Comparison of ENCODE assay signal across 24 cellular contexts in the genomic region with DNA sequence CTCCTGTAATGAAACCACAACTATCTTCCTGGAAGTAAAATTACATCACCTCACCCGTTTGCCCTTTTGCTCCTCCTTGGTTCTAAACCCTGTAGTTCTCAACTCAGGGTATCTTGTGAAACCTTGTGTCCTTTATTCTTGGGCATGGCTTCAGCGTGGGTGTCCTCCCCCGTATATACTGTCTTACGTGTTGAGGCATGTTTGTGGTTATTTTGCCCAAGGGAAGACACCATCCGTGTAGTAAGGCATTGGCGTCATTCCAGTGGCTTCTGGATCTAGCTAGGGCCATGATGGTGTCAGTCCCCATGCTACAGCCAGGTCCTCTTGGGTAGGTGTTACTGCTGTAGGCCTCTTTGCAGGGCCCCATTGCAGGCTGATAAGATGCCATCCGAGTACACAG.
DNase-seq lines count a peak whose midpoint lies in the region; ATAC-seq and TF ChIP-seq lines count a peak whose summit lies in the region.
"Had no signal": no experiment of that assay in that cellular context is flagged by ENCODE, and none has a peak within 500 bp of the region (broad histone marks: within the 10 kb centered on the region; RNA-seq: fewer than 3 reads in every experiment).

No MANE protein-coding gene starts in this region.

- TF ChIP-seq CTCF in RWPE2 (IDR thresholded peaks at IDR 0.05; ENCODE audit: poor library complexity, severe bottlenecking) (no peak), hepatocyte (IDR thresholded peaks at IDR 0.05; ENCODE audit: poor library complexity) (no peak), psoas muscle (IDR thresholded peaks at IDR 0.05) (no peak)

- H3K4me1 ChIP-seq in RWPE2 (ENCODE audit: insufficient read depth, poor library complexity, severe bottlenecking): peaks cover 48% of the 10 kb centered on the region
- peaks cover 44% of the 10 kb centered on the region for H3K4me1 ChIP-seq in hepatocyte (ENCODE audit: insufficient read depth)
- peaks cover 25% of the 10 kb centered on the region for H3K4me1 ChIP-seq in psoas muscle
- H3K4me1 ChIP-seq: BE2C had no signal

- peak; percentile 17; the same call in 2 of the 3 replicates for ATAC-seq in RWPE2 (ENCODE audit: low read depth)
- no peak for ATAC-seq in stimulated activated naive B cell treated with anti-CD40 and anti-IgM and Interleukin-4, amounts not matched to agents 10 μg/mL and 1 μg/mL and 100 μg/mL, for 72 hours (replicated peaks)
- no peak for ATAC-seq in T-helper 17 cell
- no peak for ATAC-seq in psoas muscle
- ATAC-seq: activated T-cell treated with anti-CD3 and anti-CD28 coated beads, Interleukin-2, amount 50 U/mL, for 4 hours; gastroesophageal sphincter; left colon; mucosa of descending colon had no signal

- H3K4me3 ChIP-seq in RWPE2 (ENCODE audit: severe bottlenecking) (no peak overlapping the region), hepatocyte (no peak overlapping the region), psoas muscle (no peak overlapping the region)
- H3K4me3 ChIP-seq: coronary artery, gastroesophageal sphincter, GM23338, mucosa of descending colon had no signal

- no peaks in the 10 kb centered on the region for H4K20me1 ChIP-seq in hepatocyte (ENCODE audit: insufficient read depth, poor library complexity, severe bottlenecking)

- peak overlapping the region; percentile 23 for H3K27ac Mint-ChIP-seq in activated CD4-positive, alpha-beta T cell treated with anti-CD3 and anti-CD28 coated beads, Interleukin-2, amount 10 ng/mL, durations not matched to agents 24 days and 14 days
- peak overlapping the region; percentile 15 for H3K27ac Mint-ChIP-seq in stimulated activated naive B cell treated with anti-CD40 and anti-IgM and Interleukin-4, amounts not matched to agents 10 μg/mL and 1 μg/mL and 100 μg/mL, for 72 hours
- H3K27ac Mint-ChIP-seq in T-helper 17 cell: no peak overlapping the region
- H3K27ac Mint-ChIP-seq: activated CD4-positive, alpha-beta memory T cell treated with anti-CD3 and anti-CD28 coated beads, Interleukin-2, amount 10 ng/mL, durations not matched to agents 7 days and 5 days; GM23338; T-helper 1 cell treated with Interleukin-12 subunit alpha and Interleukin-12 subunit beta and Interleukin-4 antibody, amounts not matched to agents 30 μg/mL and 1 μg/mL, for 36 hours had no signal

- 91% methylated on average over 7 of the region's 7 CpGs for WGBS in hepatocyte (ENCODE audit: low lambda C conversion rate, missing lambda C conversion rate)
- WGBS in psoas muscle, 3 donors: 83 to 88% (median 84%) methylated on average over 7 of the region's 7 CpGs

- no peaks in the 10 kb centered on the region for H3K36me3 ChIP-seq in RWPE2 (ENCODE audit: low read depth)
- no peaks in the 10 kb centered on the region for H3K36me3 ChIP-seq in hepatocyte (replicated peaks; ENCODE audit: insufficient read depth, low read depth)
- H3K36me3 ChIP-seq in psoas muscle (ENCODE audit: insufficient read depth in 1 of 2, low read depth in 1 of 2): no peaks in the 10 kb centered on the region
- H3K36me3 ChIP-seq: BE2C, gastroesophageal sphincter had no signal

- no peaks in the 10 kb centered on the region for H3K27me3 Mint-ChIP-seq in activated CD4-positive, alpha-beta T cell treated with anti-CD3 and anti-CD28 coated beads, Interleukin-2, amount 10 ng/mL, durations not matched to agents 24 days and 14 days
- H3K27me3 Mint-ChIP-seq in stimulated activated naive B cell treated with anti-CD40 and anti-IgM and Interleukin-4, amounts not matched to agents 10 μg/mL and 1 μg/mL and 100 μg/mL, for 72 hours: no peaks in the 10 kb centered on the region
- no peaks in the 10 kb centered on the region for H3K27me3 Mint-ChIP-seq in T-helper 17 cell
- H3K27me3 Mint-ChIP-seq: activated CD4-positive, alpha-beta memory T cell treated with anti-CD3 and anti-CD28 coated beads, Interleukin-2, amount 10 ng/mL, durations not matched to agents 7 days and 5 days had no signal

- H3K36me3 Mint-ChIP-seq in activated CD4-positive, alpha-beta T cell treated with anti-CD3 and anti-CD28 coated beads, Interleukin-2, amount 10 ng/mL, durations not matched to agents 24 days and 14 days (ENCODE audit: low read depth): no peaks in the 10 kb centered on the region
- peaks cover 5 to 18% of the 10 kb centered on the region in 2 donors for H3K36me3 Mint-ChIP-seq in stimulated activated naive B cell treated with anti-CD40 and anti-IgM and Interleukin-4, amounts not matched to agents 10 μg/mL and 1 μg/mL and 100 μg/mL, for 72 hours
- no peaks in the 10 kb centered on the region for H3K36me3 Mint-ChIP-seq in T-helper 17 cell (ENCODE audit: low read depth)
- H3K36me3 Mint-ChIP-seq: brain had no signal

- H3K79me2 ChIP-seq in hepatocyte: no peaks in the 10 kb centered on the region

- intact Hi-C loops in activated CD4-positive, alpha-beta T cell treated with anti-CD3 and anti-CD28 coated beads, Interleukin-2, amount 10 ng/mL, durations not matched to agents 24 days and 14 days (cut with micrococcal nuclease): no loop called here
- intact Hi-C loops in psoas muscle (cut with DNase I): loop anchor here in 1 of 2 donors (5.0 kb wide), 1 partner anchor 155 kb away; no protein-coding TSS in a partner anchor

- H3K9me3 ChIP-seq in RWPE2 (ENCODE audit: severe bottlenecking): no peaks in the 10 kb centered on the region
- no peaks in the 10 kb centered on the region for H3K9me3 ChIP-seq in hepatocyte (ENCODE audit: low read depth)
- no peaks in the 10 kb centered on the region for H3K9me3 ChIP-seq in T-helper 17 cell (ENCODE audit: control insufficient read depth, low read length, poor library complexity, severe bottlenecking)
- H3K9me3 ChIP-seq in psoas muscle: no peaks in the 10 kb centered on the region
- H3K9me3 ChIP-seq: BE2C, gastroesophageal sphincter, mucosa of descending colon had no signal

- H3K4me2 ChIP-seq in hepatocyte: no peak overlapping the region
- H3K4me2 ChIP-seq: GM23338 had no signal

- H3K27ac ChIP-seq in RWPE2 (ENCODE audit: poor library complexity, severe bottlenecking) (peak overlapping the region; percentile 100), hepatocyte (peak overlapping the region; percentile 43), psoas muscle (no peak overlapping the region)
- H3K27ac ChIP-seq: coronary artery, gastroesophageal sphincter had no signal

- no peaks in the 10 kb centered on the region for H3K27me3 ChIP-seq in RWPE2 (ENCODE audit: insufficient read depth, poor library complexity, severe bottlenecking)
- H3K27me3 ChIP-seq in hepatocyte: no peaks in the 10 kb centered on the region
- no peaks in the 10 kb centered on the region for H3K27me3 ChIP-seq in psoas muscle (ENCODE audit: insufficient read depth in 3 of 3, low read length in 2 of 3)
- H3K27me3 ChIP-seq: BE2C, gastroesophageal sphincter had no signal

- DNase-seq in activated CD4-positive, alpha-beta T cell treated with anti-CD3 and anti-CD28 coated beads, Interleukin-2, amount 10 ng/mL, durations not matched to agents 24 days and 14 days: no peak
- no peak for DNase-seq in activated CD4-positive, alpha-beta T cell treated with anti-CD3 and anti-CD28 coated beads, Interleukin-2, amount 50 U/mL, for 48 hours
- DNase-seq in RWPE2 (ENCODE audit: low spot score) (no peak), hepatocyte (ENCODE audit: low spot score) (no peak), T-helper 17 cell (no peak), psoas muscle (no peak), NCI-H2196 (lab: John Stamatoyannopoulos, UW; ENCODE audit: unreplicated experiment) (no peak)
- DNase-seq in stimulated activated naive B cell treated with anti-CD40 and anti-IgM and Interleukin-4, amounts not matched to agents 10 μg/mL and 1 μg/mL and 100 μg/mL, for 72 hours: no peak
- DNase-seq: activated CD4-positive, alpha-beta memory T cell treated with anti-CD3 and anti-CD28 coated beads, Interleukin-2, amount 10 ng/mL, durations not matched to agents 7 days and 5 days; activated T-cell treated with anti-CD3 and anti-CD28 coated beads, Interleukin-2, amount 50 U/mL, for 4 hours; BE2C; Kasumi-1; left colon; mucosa of descending colon; NCI-H1417; NCI-H526; occipital lobe; SIG-M5; stimulated activated naive CD4-positive, alpha-beta T cell had no signal

- H2AFZ ChIP-seq in hepatocyte: no peak overlapping the region
- H2AFZ ChIP-seq: GM23338 had no signal

- no peak overlapping the region for H3K4me3 Mint-ChIP-seq in activated CD4-positive, alpha-beta T cell treated with anti-CD3 and anti-CD28 coated beads, Interleukin-2, amount 10 ng/mL, durations not matched to agents 24 days and 14 days
- H3K4me3 Mint-ChIP-seq in stimulated activated naive B cell treated with anti-CD40 and anti-IgM and Interleukin-4, amounts not matched to agents 10 μg/mL and 1 μg/mL and 100 μg/mL, for 72 hours: no peak overlapping the region
- no peak overlapping the region for H3K4me3 Mint-ChIP-seq in T-helper 17 cell
- H3K4me3 Mint-ChIP-seq: activated CD4-positive, alpha-beta memory T cell treated with anti-CD3 and anti-CD28 coated beads, Interleukin-2, amount 10 ng/mL, durations not matched to agents 7 days and 5 days; activated T-cell treated with anti-CD3 and anti-CD28 coated beads, Interleukin-2, amount 50 U/mL, for 4 hours; brain; GM23338; T-helper 1 cell treated with Interleukin-12 subunit alpha and Interleukin-12 subunit beta and Interleukin-4 antibody, amounts not matched to agents 30 μg/mL and 1 μg/mL, for 36 hours had no signal

- no peaks in the 10 kb centered on the region for H3K9me3 Mint-ChIP-seq in activated CD4-positive, alpha-beta T cell treated with anti-CD3 and anti-CD28 coated beads, Interleukin-2, amount 10 ng/mL, durations not matched to agents 24 days and 14 days
- no peaks in the 10 kb centered on the region for H3K9me3 Mint-ChIP-seq in stimulated activated naive B cell treated with anti-CD40 and anti-IgM and Interleukin-4, amounts not matched to agents 10 μg/mL and 1 μg/mL and 100 μg/mL, for 72 hours
- H3K9me3 Mint-ChIP-seq: activated CD4-positive, alpha-beta memory T cell treated with anti-CD3 and anti-CD28 coated beads, Interleukin-2, amount 10 ng/mL, durations not matched to agents 7 days and 5 days; activated T-cell treated with anti-CD3 and anti-CD28 coated beads, Interleukin-2, amount 50 U/mL, for 4 hours; GM23338; T-helper 1 cell treated with Interleukin-12 subunit alpha and Interleukin-12 subunit beta and Interleukin-4 antibody, amounts not matched to agents 30 μg/mL and 1 μg/mL, for 36 hours had no signal

- no peaks in the 10 kb centered on the region for H3K9me2 ChIP-seq in hepatocyte (replicated peaks; ENCODE audit: insufficient read depth)

- H3K4me1 Mint-ChIP-seq in activated CD4-positive, alpha-beta T cell treated with anti-CD3 and anti-CD28 coated beads, Interleukin-2, amount 10 ng/mL, durations not matched to agents 24 days and 14 days: peaks cover 20% of the 10 kb centered on the region
- peaks cover 46 to 78% of the 10 kb centered on the region in 2 donors for H3K4me1 Mint-ChIP-seq in stimulated activated naive B cell treated with anti-CD40 and anti-IgM and Interleukin-4, amounts not matched to agents 10 μg/mL and 1 μg/mL and 100 μg/mL, for 72 hours
- H3K4me1 Mint-ChIP-seq in T-helper 17 cell: peaks cover 26% of the 10 kb centered on the region
